ENCODE assay signal across 8 cellular contexts in the genomic region with DNA sequence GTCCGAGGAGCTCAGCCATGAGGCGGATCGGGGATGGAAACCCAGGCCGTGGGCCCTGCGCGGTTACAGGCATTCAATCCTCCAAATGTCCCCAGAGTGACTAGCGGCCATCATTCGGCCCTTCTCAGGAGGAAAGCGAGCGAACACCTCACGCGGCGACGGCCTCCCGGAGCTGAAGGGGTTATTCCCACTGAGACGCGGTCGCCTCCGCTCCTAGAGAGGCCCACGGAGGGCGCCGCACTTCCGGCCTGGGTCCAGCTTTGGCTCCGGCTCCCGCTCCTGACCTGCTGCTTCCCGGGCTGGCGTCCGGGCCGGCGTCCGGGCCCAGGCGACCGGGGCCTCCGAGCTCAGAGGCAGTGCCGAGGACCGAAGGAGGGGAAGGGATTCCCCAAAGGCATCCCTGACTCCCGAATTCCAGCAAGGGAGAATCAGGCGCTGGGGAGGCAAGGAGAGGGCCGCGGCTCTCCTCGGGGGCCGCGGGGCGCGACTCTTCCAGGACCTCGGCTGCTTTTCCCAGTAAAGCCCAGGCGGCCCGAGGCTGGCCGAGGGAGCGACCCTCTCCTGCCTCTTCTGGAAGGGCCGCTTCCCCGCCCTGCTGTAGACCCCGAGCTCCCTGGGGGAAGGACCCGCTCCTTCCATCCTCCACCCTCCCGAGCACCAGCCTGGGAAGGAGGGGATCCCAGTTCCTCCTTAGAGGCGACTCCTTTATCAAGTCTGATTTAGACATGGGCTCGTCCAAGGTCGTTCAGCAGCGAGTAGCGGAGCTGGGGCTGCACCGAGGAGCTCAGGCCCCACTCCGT. TPM values are rescaled to one million over a fixed set of nuclear protein-coding genes. Genes with fewer than 3 reads are reported as not detected.
A peak's percentile ranks its signal among the peaks of the same experiment; 100 is the strongest.
DNase-seq lines count a peak whose midpoint lies in the region; ATAC-seq, FAIRE-seq and TF ChIP-seq lines count a peak whose summit lies in the region.

No MANE protein-coding gene starts in this region.

- no peaks in the 10 kb centered on the region for H3K9me3 ChIP-seq in Panc1 (ENCODE audit: control insufficient read depth, insufficient read depth, low read depth, low read length)

- TF ChIP-seq CTCF in D721Med (IDR thresholded peaks at IDR 0.05; ENCODE audit: insufficient read depth, missing control alignments) (no peak), Panc1 (IDR thresholded peaks at IDR 0.05) (no peak), fibroblast of pulmonary artery (IDR thresholded peaks at IDR 0.05; ENCODE audit: low read length, missing control alignments) (no peak)

- peaks cover 9% of the 10 kb centered on the region; the same call in 1 of the 2 replicates for H3K4me1 ChIP-seq in Panc1 (ENCODE audit: control insufficient read depth, insufficient read depth, low read length)

- H3K4me1 Mint-ChIP-seq in naive B cell = peaks cover 14 to 33% (median 21%) of the 10 kb centered on the region in 3 donors

- intact Hi-C loops in Panc1 (cut with micrococcal nuclease; ENCODE audit: unreplicated experiment) = no loop called here

- DNase-seq in D721Med (ENCODE audit: insufficient read length, low spot score) = peak; percentile 81
- DNase-seq in HK-2 (ENCODE audit: unreplicated experiment) = peak; percentile 75
- DNase-seq in Panc1 (ENCODE audit: low read depth, low spot score) = no peak
- DNase-seq in activated effector memory CD4-positive, alpha-beta T cell treated with Interleukin-2 at 50 U/mL for 16 hours = peak; percentile 36
- peak; percentile 82 for DNase-seq in fibroblast of pulmonary artery (ENCODE audit: low read depth)
- DNase-seq in naive B cell = peak; percentile 41
- DNase-seq in substantia nigra (lab: John Stamatoyannopoulos, UW) = peak; percentile 55 to 92 (median 81)
- DNase-seq in NK-92 (lab: John Stamatoyannopoulos, UW; ENCODE audit: unreplicated experiment) = no peak

- no peak for FAIRE-seq in D721Med (lab: Jason Lieb, UNC)

- H3K27me3 ChIP-seq in Panc1 (ENCODE audit: control insufficient read depth, insufficient read depth, low read length) = no peaks in the 10 kb centered on the region

- H3K27me3 Mint-ChIP-seq in naive B cell = no peaks in the 10 kb centered on the region

- peak overlapping the region; percentile 57 to 75 for H3K4me3 ChIP-seq in Panc1 (ENCODE audit: low read depth in 2 of 2, low read length in 2 of 2)
- H3K4me3 ChIP-seq in fibroblast of pulmonary artery (replicated peaks; ENCODE audit: low read depth, low read length) = peak overlapping the region; percentile 81

- ATAC-seq in Panc1 (peak; percentile 94), naive B cell (ENCODE audit: low read depth in 2 of 2) (peak; percentile 76 to 77)

- CTCF ChIA-PET in Panc1 (lab: Charles Lee) = interaction anchor here (0.5 to 1.2 kb wide), 2 partner anchors 9 kb away, joined by 3 to 4 read pairs; no protein-coding TSS in a partner anchor

- H3K9me3 Mint-ChIP-seq in naive B cell = no peaks in the 10 kb centered on the region

- POLR2A ChIA-PET in Panc1 (lab: Charles Lee) = interaction anchor here (0.6 to 1.1 kb wide), 5 partner anchors 19 to 96 kb away, joined by 3 to 17 read pairs (median 4); partner anchors contain the start of gene ZNF629

- no peaks in the 10 kb centered on the region for H3K36me3 ChIP-seq in Panc1 (ENCODE audit: control insufficient read depth, insufficient read depth, low read length)

- BruUV-seq in Panc1 (replicated peaks; lab: Mats Ljungman, UMichigan) = no TSS peak

- in situ Hi-C loops in Panc1 (cut with HindIII; ENCODE audit: low pct_unique_long_range_greater_than_20kb, low sequenced_read_pairs) = no loop called here

- H3K27ac ChIP-seq in Panc1 (ENCODE audit: low read length) = peak overlapping the region; percentile 89
- peak overlapping the region; percentile 92 for H3K27ac ChIP-seq in substantia nigra (ENCODE audit: low read depth, low read length, poor library complexity, severe bottlenecking)

- H3K27ac Mint-ChIP-seq in naive B cell = peak overlapping the region in 5 of 6 donors; percentile 53 to 69 (median 59)

- peak overlapping the region; percentile 81 to 94 (median 85) for H3K4me3 Mint-ChIP-seq in naive B cell

- no peaks in the 10 kb centered on the region for H3K36me3 Mint-ChIP-seq in naive B cell

RNA-seq across cellular contexts. Expression of gene ZNF629, which starts 18.6 kb away (rescaled TPM):
- total RNA-seq in Panc1 (2021; ENCODE audit: unreplicated experiment) = 19.2 TPM
- 19.8 TPM for polyA plus RNA-seq in Panc1 (2012; ENCODE audit: insufficient read length)
- 1 to 10 TPM in 1 of 6 donors, under 1 TPM in 4, not detected in 1; 0.23 to 1.4 (median 0.45) TPM for polyA plus RNA-seq in naive B cell (ENCODE audit: low read depth in 6 of 6)

RNA-seq across cellular contexts. Expression of gene RNF40, which starts 43.4 kb away (rescaled TPM):
- total RNA-seq in Panc1 (2021; ENCODE audit: unreplicated experiment) = 114 TPM
- polyA plus RNA-seq in Panc1 (2012; ENCODE audit: insufficient read length) = 86.3 TPM
- polyA plus RNA-seq in naive B cell (ENCODE audit: low read depth in 6 of 6) = 10 to 100 TPM; 15.0 to 51.6 (median 28.8) TPM

RNA-seq across cellular contexts. Expression of gene CFAP119, which starts 43.7 kb away (rescaled TPM):
- total RNA-seq in Panc1 (2021; ENCODE audit: unreplicated experiment) = 21.0 TPM
- polyA plus RNA-seq in Panc1 (2012; ENCODE audit: insufficient read length) = 13.2 TPM
- polyA plus RNA-seq in naive B cell (ENCODE audit: low read depth in 6 of 6) = under 1 TPM; 0.16 to 0.88 (median 0.62) TPM

RNA-seq across cellular contexts. Expression of gene PHKG2, which starts 57.3 kb away (rescaled TPM):
- total RNA-seq in Panc1 (2021; ENCODE audit: unreplicated experiment) = 43.1 TPM
- 31.5 TPM for polyA plus RNA-seq in Panc1 (2012; ENCODE audit: insufficient read length)
- polyA plus RNA-seq in naive B cell (ENCODE audit: low read depth in 6 of 6) = 10 to 100 TPM; 24.7 to 43.9 (median 29.8) TPM

Comparison
In these comparisons a context has a peak if more than half of its experiments do, and no peak if none do; other contexts are left out.
1. DNase-seq: peak in D721Med (single experiment), HK-2 (single experiment), activated effector memory CD4-positive, alpha-beta T cell treated with Interleukin-2 at 50 U/mL for 16 hours (single experiment), fibroblast of pulmonary artery (single experiment), naive B cell (single experiment) and substantia nigra (49 of 49); none in Panc1 (single experiment) and NK-92 (single experiment).